Comparison of ENCODE assay signal across 20 cellular contexts in the genomic region with DNA sequence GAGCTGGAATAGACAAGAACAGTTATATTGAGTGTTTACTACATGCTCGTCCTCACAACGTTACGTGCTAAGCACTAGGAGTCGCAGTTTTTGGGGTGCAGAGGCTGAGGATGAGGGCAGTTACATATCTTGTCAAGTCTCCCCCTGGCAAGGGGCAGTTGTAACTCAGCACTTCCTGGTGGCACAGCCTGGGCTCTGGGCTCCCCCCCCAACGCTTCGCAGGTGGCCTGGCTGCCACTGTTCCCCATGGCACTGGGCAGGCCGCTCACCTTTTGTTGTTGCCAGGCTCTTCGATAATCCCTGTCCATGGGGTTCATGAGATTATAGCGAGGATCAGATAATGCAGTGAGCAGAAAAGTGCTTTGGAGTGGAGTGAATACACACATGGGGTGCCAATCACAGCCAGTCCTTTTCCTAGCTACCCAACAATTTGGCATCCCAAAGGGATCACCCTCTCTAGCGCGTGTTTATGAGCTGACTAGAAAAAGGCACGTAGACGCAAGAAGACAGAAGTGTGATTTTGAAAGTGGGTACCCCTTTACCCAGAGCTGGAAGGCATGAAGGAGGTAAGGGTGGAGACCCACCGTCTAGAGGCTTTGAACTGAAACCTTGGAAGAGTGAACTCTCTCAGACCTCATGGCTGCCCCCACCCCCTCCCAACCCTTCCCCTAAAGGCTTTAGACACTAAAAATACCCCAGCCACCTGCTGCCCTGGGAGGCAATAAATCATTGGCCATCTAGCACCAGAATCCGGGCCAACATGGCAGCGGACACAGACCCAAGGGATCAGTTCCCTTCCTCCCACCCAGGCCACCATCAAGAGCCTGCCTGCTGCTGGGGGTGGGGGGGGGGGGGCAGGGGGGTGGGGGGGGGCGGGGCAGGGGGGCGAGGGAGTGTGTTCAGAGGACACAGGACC. TPM values are rescaled to one million over a fixed set of nuclear protein-coding genes. Genes with fewer than 3 reads are reported as not detected.
DNase-seq lines count a peak whose midpoint lies in the region; ATAC-seq and TF ChIP-seq lines count a peak whose summit lies in the region.
"Had no signal": no experiment of that assay in that cellular context is flagged by ENCODE, and none has a peak within 500 bp of the region (broad histone marks: within the 10 kb centered on the region; RNA-seq: fewer than 3 reads in every experiment).

No MANE protein-coding gene starts in this region.

- H3K9me3 Mint-ChIP-seq in stimulated activated effector memory CD8-positive, alpha-beta T cell treated with anti-CD3 and anti-CD28 coated beads, Interleukin-12 subunit alpha, Interleukin-12 subunit beta, amount 100 ng/mL, for 72 hours = no peaks in the 10 kb centered on the region
- H3K9me3 Mint-ChIP-seq: activated CD4-positive, alpha-beta memory T cell treated with anti-CD3 and anti-CD28 coated beads, Interleukin-2, amount 10 ng/mL, durations not matched to agents 7 days and 5 days had no signal

- TF ChIP-seq POLR2A in GM18505 (IDR thresholded peaks at IDR 0.05; ENCODE audit: borderline replicate concordance, extremely low read depth, insufficient read depth, insufficient read length) = no peak

- no peaks in the 10 kb centered on the region for H3K79me2 ChIP-seq in GM23248 (ENCODE audit: insufficient read depth)

- in situ Hi-C loops in GM23248 (cut with MboI) = loop anchor here (25.0 kb wide), 1 partner anchor 1410 kb away; no protein-coding TSS in a partner anchor

- H2AFZ ChIP-seq in GM23248 = no peak overlapping the region

- H3K9me3 ChIP-seq in GM23248 (ENCODE audit: low read depth) = no peaks in the 10 kb centered on the region
- H3K9me3 ChIP-seq: BE2C, transverse colon had no signal

- WGBS in GM23248 (ENCODE audit: low coverage in 1 of 2, low lambda C conversion rate in 2 of 2, missing lambda C conversion rate in 2 of 2), 2 experiments = 74 to 83% methylated on average over 15 to 18 of the region's 18 CpGs

- H3K27me3 ChIP-seq in GM23248 (replicated peaks; ENCODE audit: insufficient read depth) = no peaks in the 10 kb centered on the region
- H3K27me3 ChIP-seq: BE2C, transverse colon had no signal

- H4K20me1 ChIP-seq in GM23248 (ENCODE audit: insufficient read depth) = no peaks in the 10 kb centered on the region

- no peak overlapping the region for H3K4me2 ChIP-seq in GM23248 (ENCODE audit: unreplicated experiment)
- H3K4me2 ChIP-seq: KMS-11 had no signal

- peaks cover 12% of the 10 kb centered on the region for H3F3A ChIP-seq in GM23248 (ENCODE audit: insufficient read depth)

- no peak overlapping the region for H3K4me3 Mint-ChIP-seq in stimulated activated effector memory CD8-positive, alpha-beta T cell treated with anti-CD3 and anti-CD28 coated beads, Interleukin-12 subunit alpha, Interleukin-12 subunit beta, amount 100 ng/mL, for 72 hours
- H3K4me3 Mint-ChIP-seq: activated CD4-positive, alpha-beta memory T cell treated with anti-CD3 and anti-CD28 coated beads, Interleukin-2, amount 10 ng/mL, durations not matched to agents 7 days and 5 days had no signal

- peak overlapping the region; percentile 23 for H3K27ac Mint-ChIP-seq in stimulated activated effector memory CD8-positive, alpha-beta T cell treated with anti-CD3 and anti-CD28 coated beads, Interleukin-12 subunit alpha, Interleukin-12 subunit beta, amount 100 ng/mL, for 72 hours
- H3K27ac Mint-ChIP-seq: activated CD4-positive, alpha-beta memory T cell treated with anti-CD3 and anti-CD28 coated beads, Interleukin-2, amount 10 ng/mL, durations not matched to agents 7 days and 5 days had no signal

- no peaks in the 10 kb centered on the region for H3K9me2 ChIP-seq in GM23248 (ENCODE audit: insufficient read depth)

- no peaks in the 10 kb centered on the region for H3K4me1 Mint-ChIP-seq in stimulated activated effector memory CD8-positive, alpha-beta T cell treated with anti-CD3 and anti-CD28 coated beads, Interleukin-12 subunit alpha, Interleukin-12 subunit beta, amount 100 ng/mL, for 72 hours
- H3K4me1 Mint-ChIP-seq: activated CD4-positive, alpha-beta memory T cell treated with anti-CD3 and anti-CD28 coated beads, Interleukin-2, amount 10 ng/mL, durations not matched to agents 7 days and 5 days had no signal

- no peaks in the 10 kb centered on the region for H3K36me3 ChIP-seq in GM23248 (ENCODE audit: low read depth)
- H3K36me3 ChIP-seq: BE2C, transverse colon had no signal

- H3K4me3 ChIP-seq in GM23248 = no peak overlapping the region
- H3K4me3 ChIP-seq: transverse colon had no signal

- H3K9ac ChIP-seq in GM23248 = no peak overlapping the region
- H3K9ac ChIP-seq: KMS-11 had no signal

- no peak for ATAC-seq in stimulated activated effector memory CD8-positive, alpha-beta T cell treated with anti-CD3 and anti-CD28 coated beads, Interleukin-12 subunit alpha, Interleukin-12 subunit beta, amount 100 ng/mL, for 72 hours
- ATAC-seq in GM18505 (IDR thresholded peaks at IDR 0.05; ENCODE audit: unreplicated experiment) = no peak

- peak; percentile 62 for DNase-seq in NCI-H146 (lab: John Stamatoyannopoulos, UW)
- DNase-seq in NCI-H146 treated with DMSO at 0.1 percent for 48 hours (lab: John Stamatoyannopoulos, UW; ENCODE audit: unreplicated experiment) = no peak
- DNase-seq in NCI-H524 treated with DMSO at 0.1 percent for 48 hours (lab: John Stamatoyannopoulos, UW) = peak; percentile 22
- peak; percentile 79 for DNase-seq in left kidney (ENCODE audit: low read depth, low spot score)
- DNase-seq in stimulated activated effector memory CD8-positive, alpha-beta T cell treated with anti-CD3 and anti-CD28 coated beads, Interleukin-12 subunit alpha, Interleukin-12 subunit beta, amount 100 ng/mL, for 72 hours (ENCODE audit: low spot score in 2 of 2) = no peak
- no peak for DNase-seq in Ammon's horn (ENCODE audit: low spot score)
- no peak for DNase-seq in GM23248
- DNase-seq: activated CD8-positive, alpha-beta memory T cell treated with anti-CD3 and anti-CD28 coated beads, Interleukin-2, amount 50 U/mL, for 4 hours; central memory CD4-positive, alpha-beta T cell; cortex of kidney; effector memory CD4-positive, alpha-beta T cell; GOT3; NCI-H446 treated with DMSO at 0.1 percent for 48 hours; stimulated activated CD4-positive, alpha-beta T cell treated with anti-CD3 and anti-CD28 coated beads, Interleukin-4, amount 100 ng/mL, for 24 hours had no signal

- H3K27ac ChIP-seq in GM23248 = no peak overlapping the region
- H3K27ac ChIP-seq: KMS-11, transverse colon had no signal

- peaks cover 5% of the 10 kb centered on the region for H3K4me1 ChIP-seq in GM23248 (ENCODE audit: insufficient read depth)

- no peaks in the 10 kb centered on the region for H3K36me3 Mint-ChIP-seq in stimulated activated effector memory CD8-positive, alpha-beta T cell treated with anti-CD3 and anti-CD28 coated beads, Interleukin-12 subunit alpha, Interleukin-12 subunit beta, amount 100 ng/mL, for 72 hours

RNA-seq across cellular contexts. Expression of gene ARL11, which starts 23.7 kb away (rescaled TPM):
- total RNA-seq in GM23248 (2014; rRNA removed; shearing (Covaris generic)) = not detected in 2 replicates
- polyA plus RNA-seq in GM23248 (2016; fragmentation: Nextera tagmentation; extraction: Ambion mirVana) = not detected in 2 replicates
- total RNA-seq: PC-3 had no signal

RNA-seq across cellular contexts. Expression of gene EBPL, which starts 39.3 kb away (rescaled TPM):
- total RNA-seq in GM23248 (2014; rRNA removed; shearing (Covaris generic)) = 54.3 and 68.3 TPM in 2 replicates
- 65.0 and 67.7 TPM in 2 replicates for polyA plus RNA-seq in GM23248 (2016; fragmentation: Nextera tagmentation; extraction: Ambion mirVana)

Comparison
In these comparisons a context has a peak if more than half of its experiments do, and no peak if none do; other contexts are left out.
1. DNase-seq: peak in NCI-H146 (single experiment), NCI-H524 treated with DMSO at 0.1 percent for 48 hours (single experiment) and left kidney (single experiment); none in NCI-H146 treated with DMSO at 0.1 percent for 48 hours (single experiment), stimulated activated effector memory CD8-positive, alpha-beta T cell treated with anti-CD3 and anti-CD28 coated beads, Interleukin-12 subunit alpha, Interleukin-12 subunit beta, amount 100 ng/mL, for 72 hours (0 of 2), Ammon's horn (single experiment) and GM23248 (single experiment).